ENCODE assay signal across 9 cellular contexts in genomic region chr4:53688186-53688790, GRCh38.
DNase-seq lines count a peak whose midpoint lies in the region; TF ChIP-seq lines count a peak whose summit lies in the region.
"Had no signal": no experiment of that assay in that cellular context is flagged by ENCODE, and none has a peak within 500 bp of the region (broad histone marks: within the 10 kb centered on the region; RNA-seq: fewer than 3 reads in every experiment).

No MANE protein-coding gene starts in this region.

- H2AFZ ChIP-seq in Karpas-422 (ENCODE audit: low read length): no peak overlapping the region

- DNase-seq in NCI-H82 (lab: John Stamatoyannopoulos, UW): peak; percentile 3
- no peak for DNase-seq in NCI-H82 treated with DMSO at 0.1 percent for 48 hours (lab: John Stamatoyannopoulos, UW; ENCODE audit: unreplicated experiment)
- peak; percentile 96 for DNase-seq in HCEC 1CT
- peak; percentile 100 for DNase-seq in MG63
- peak; percentile 97 to 99 for DNase-seq in cardiac fibroblast (ENCODE audit: low read depth in 2 of 2)
- peak in 2 of 3 experiments; percentile 2 to 42 for DNase-seq in stimulated activated CD4-positive, alpha-beta T cell treated with anti-CD3 and anti-CD28 coated beads, TNF-alpha, amount 100 ng/mL, for 24 hours (ENCODE audit: low read depth in 3 of 3)
- no peak for DNase-seq in Karpas-422
- no peak for DNase-seq in SHP77 (lab: John Stamatoyannopoulos, UW)
- DNase-seq: right lobe of liver had no signal

- H3K9ac ChIP-seq in Karpas-422 (ENCODE audit: low read length): no peak overlapping the region

- no peaks in the 10 kb centered on the region for H3K36me3 ChIP-seq in MG63
- no peaks in the 10 kb centered on the region for H3K36me3 ChIP-seq in Karpas-422 (ENCODE audit: insufficient read depth, low read length)
- H3K36me3 ChIP-seq: right lobe of liver had no signal

- no peaks in the 10 kb centered on the region for H3K4me1 ChIP-seq in Karpas-422 (ENCODE audit: low read length)
- H3K4me1 ChIP-seq: right lobe of liver had no signal

- peaks cover 2% of the 10 kb centered on the region; the same call in 1 of the 2 replicates for H3K9me3 ChIP-seq in MG63
- H3K9me3 ChIP-seq in Karpas-422 (ENCODE audit: low read length): no peaks in the 10 kb centered on the region
- H3K9me3 ChIP-seq: right lobe of liver had no signal

- no peaks in the 10 kb centered on the region for H3K79me2 ChIP-seq in Karpas-422 (ENCODE audit: low read length)

- TF ChIP-seq CTCF in cardiac fibroblast (IDR thresholded peaks at IDR 0.05; ENCODE audit: low read depth, low read length): no peak

- no peak overlapping the region for H3K27ac ChIP-seq in Karpas-422 (ENCODE audit: low read length)
- H3K27ac ChIP-seq: right lobe of liver had no signal

- H4K20me1 ChIP-seq in Karpas-422 (ENCODE audit: insufficient read depth, low read depth, low read length): no peaks in the 10 kb centered on the region

- no peak overlapping the region for H3K4me2 ChIP-seq in Karpas-422 (ENCODE audit: low read depth, low read length, poor library complexity, severe bottlenecking)

- no peak overlapping the region for H3K4me3 ChIP-seq in MG63
- H3K4me3 ChIP-seq in cardiac fibroblast (replicated peaks in 1 of 2; ENCODE audit: low read depth in 2 of 2, low read length in 2 of 2): no peak overlapping the region
- H3K4me3 ChIP-seq in Karpas-422 (ENCODE audit: low read length): no peak overlapping the region
- H3K4me3 ChIP-seq: right lobe of liver had no signal

- no peaks in the 10 kb centered on the region for H3K9me2 ChIP-seq in Karpas-422 (replicated peaks; ENCODE audit: insufficient read depth, low read length)

- H3K27me3 ChIP-seq in MG63 (no peaks in the 10 kb centered on the region), Karpas-422 (ENCODE audit: low read length) (no peaks in the 10 kb centered on the region)
- H3K27me3 ChIP-seq: right lobe of liver had no signal

Comparison
In these comparisons a context has a peak if more than half of its experiments do, and no peak if none do; other contexts are left out.
1. DNase-seq: peak in NCI-H82 (single experiment), HCEC 1CT (single experiment), MG63 (single experiment), cardiac fibroblast (2 of 2) and stimulated activated CD4-positive, alpha-beta T cell treated with anti-CD3 and anti-CD28 coated beads, TNF-alpha, amount 100 ng/mL, for 24 hours (2 of 3); none in NCI-H82 treated with DMSO at 0.1 percent for 48 hours (single experiment), Karpas-422 (single experiment) and SHP77 (0 of 2).